ENCODE assay signal across 36 cellular contexts in the genomic region with DNA sequence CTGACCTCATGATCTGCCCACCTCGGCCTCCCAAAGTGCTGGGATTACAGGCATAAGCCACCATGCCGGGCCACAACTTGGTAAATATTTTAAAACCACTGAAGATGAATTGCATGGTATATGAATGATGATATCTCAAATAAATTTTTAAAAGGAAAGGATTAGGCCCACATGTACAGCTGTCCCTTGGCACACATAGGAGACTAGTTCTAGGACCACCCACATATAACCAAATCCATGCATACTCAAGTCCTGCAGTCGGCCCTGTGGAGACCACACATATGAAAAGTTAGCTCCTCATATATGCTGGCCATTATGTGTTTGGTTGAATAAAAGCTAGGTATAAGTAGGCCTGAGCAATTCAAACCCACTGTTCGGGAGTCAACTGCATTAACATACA. TPM values are rescaled to one million over a fixed set of nuclear protein-coding genes. Genes with fewer than 3 reads are reported as not detected.
"Had no signal": no experiment of that assay in that cellular context is flagged by ENCODE, and none has a peak within 500 bp of the region (broad histone marks: within the 10 kb centered on the region; RNA-seq: fewer than 3 reads in every experiment).

No MANE protein-coding gene starts in this region.

- H3K27me3 ChIP-seq: adrenal gland, body of pancreas, brain microvascular endothelial cell, breast epithelium had no signal

- FAIRE-seq: astrocyte, TTC549 had no signal

- H3K4me3 ChIP-seq: adrenal gland, body of pancreas, breast epithelium had no signal

- H3K4me1 Mint-ChIP-seq: activated T-helper 17 cell treated with anti-CD3 and anti-CD28 coated beads, Interleukin-2, amount 50 U/mL, for 72 hours had no signal

- H3K27ac Mint-ChIP-seq: activated B cell treated with CpG ODN at 0.5 μM for 24 hours; activated CD4-positive, alpha-beta memory T cell treated with anti-CD3 and anti-CD28 coated beads for 36 hours; activated CD4-positive, alpha-beta T cell treated with anti-CD3 and anti-CD28 coated beads, Interleukin-2, amount 10 ng/mL, durations not matched to agents 24 days and 14 days; activated naive CD4-positive, alpha-beta T cell treated with anti-CD3 and anti-CD28 coated beads for 36 hours; activated naive CD8-positive, alpha-beta T cell treated with anti-CD3 and anti-CD28 coated beads for 36 hours; activated T-cell treated with anti-CD3 and anti-CD28 coated beads, Interleukin-2, amount 50 U/mL, for 72 hours; activated T-helper 1 cell treated with anti-CD3 and anti-CD28 coated beads, Interleukin-12 subunit alpha, Interleukin-12 subunit beta, Interleukin-2, Interleukin-4 antibody, amounts not matched to agents 30 ng/mL and 10 ng/mL and 1 ng/mL, durations not matched to agents 14 hours and 24 hours and 36 hours; activated T-helper 17 cell treated with anti-CD3 and anti-CD28 coated beads, Interleukin-2, amount 50 U/mL, for 72 hours; T-helper 1 cell treated with Interleukin-12 subunit alpha and Interleukin-12 subunit beta and Interleukin-4 antibody, amounts not matched to agents 30 μg/mL and 1 μg/mL, for 36 hours; T-helper 2 cell treated with Interferon-gamma antibody and Interleukin-4, amounts not matched to agents 5 μg/mL and 100 μg/mL, for 36 hours had no signal

- H3K4me3 Mint-ChIP-seq: activated B cell treated with CpG ODN at 0.5 μM for 24 hours; activated CD4-positive, alpha-beta memory T cell treated with anti-CD3 and anti-CD28 coated beads for 36 hours; activated CD4-positive, alpha-beta T cell treated with anti-CD3 and anti-CD28 coated beads, Interleukin-2, amount 10 ng/mL, durations not matched to agents 24 days and 14 days; activated CD8-positive, alpha-beta T cell treated with anti-CD3 and anti-CD28 coated beads for 36 hours; activated naive CD4-positive, alpha-beta T cell treated with anti-CD3 and anti-CD28 coated beads for 36 hours; activated naive CD8-positive, alpha-beta T cell treated with anti-CD3 and anti-CD28 coated beads for 36 hours; activated T-cell treated with anti-CD3 and anti-CD28 coated beads, Interleukin-2, amount 50 U/mL, for 4 hours; activated T-cell treated with anti-CD3 and anti-CD28 coated beads, Interleukin-2, amount 50 U/mL, for 72 hours; activated T-helper 1 cell treated with anti-CD3 and anti-CD28 coated beads, Interleukin-12 subunit alpha, Interleukin-12 subunit beta, Interleukin-2, Interleukin-4 antibody, amounts not matched to agents 30 ng/mL and 10 ng/mL and 1 ng/mL, durations not matched to agents 14 hours and 24 hours and 36 hours; activated T-helper 17 cell treated with anti-CD3 and anti-CD28 coated beads, Interleukin-2, amount 50 U/mL, for 72 hours; T-helper 1 cell treated with Interleukin-12 subunit alpha and Interleukin-12 subunit beta and Interleukin-4 antibody, amounts not matched to agents 30 μg/mL and 1 μg/mL, for 36 hours; T-helper 2 cell treated with Interferon-gamma antibody and Interleukin-4, amounts not matched to agents 5 μg/mL and 100 μg/mL, for 36 hours had no signal

- H3K9me3 Mint-ChIP-seq: activated B cell treated with CpG ODN at 0.5 μM for 24 hours; activated CD4-positive, alpha-beta memory T cell treated with anti-CD3 and anti-CD28 coated beads for 36 hours; activated CD4-positive, alpha-beta T cell treated with anti-CD3 and anti-CD28 coated beads, Interleukin-2, amount 10 ng/mL, durations not matched to agents 24 days and 14 days; activated CD8-positive, alpha-beta T cell treated with anti-CD3 and anti-CD28 coated beads for 36 hours; activated naive CD4-positive, alpha-beta T cell treated with anti-CD3 and anti-CD28 coated beads for 36 hours; activated naive CD4-positive, alpha-beta T cell treated with anti-CD3 and anti-CD28 coated beads, Interleukin-2, amount 50 U/mL, for 72 hours; activated naive CD8-positive, alpha-beta T cell treated with anti-CD3 and anti-CD28 coated beads for 36 hours; activated T-cell treated with anti-CD3 and anti-CD28 coated beads, Interleukin-2, amount 50 U/mL, for 4 hours; activated T-cell treated with anti-CD3 and anti-CD28 coated beads, Interleukin-2, amount 50 U/mL, for 72 hours; activated T-helper 1 cell treated with anti-CD3 and anti-CD28 coated beads, Interleukin-12 subunit alpha, Interleukin-12 subunit beta, Interleukin-2, Interleukin-4 antibody, amounts not matched to agents 30 ng/mL and 10 ng/mL and 1 ng/mL, durations not matched to agents 14 hours and 24 hours and 36 hours; activated T-helper 17 cell treated with anti-CD3 and anti-CD28 coated beads, Interleukin-2, amount 50 U/mL, for 72 hours; T-helper 1 cell treated with Interleukin-12 subunit alpha and Interleukin-12 subunit beta and Interleukin-4 antibody, amounts not matched to agents 30 μg/mL and 1 μg/mL, for 36 hours; T-helper 2 cell treated with Interferon-gamma antibody and Interleukin-4, amounts not matched to agents 5 μg/mL and 100 μg/mL, for 36 hours had no signal

- H3K36me3 Mint-ChIP-seq: activated naive CD4-positive, alpha-beta T cell treated with anti-CD3 and anti-CD28 coated beads, Interleukin-2, amount 50 U/mL, for 72 hours had no signal

- H3K9me3 ChIP-seq: adrenal gland, body of pancreas, breast epithelium had no signal

- H3K27ac ChIP-seq: adrenal gland, body of pancreas, brain microvascular endothelial cell, breast epithelium had no signal

- DNase-seq: activated B cell treated with CpG ODN at 0.5 μM for 24 hours; activated CD4-positive, alpha-beta memory T cell treated with anti-CD3 and anti-CD28 coated beads for 36 hours; activated CD4-positive, alpha-beta T cell treated with anti-CD3 and anti-CD28 coated beads for 4 hours; activated CD4-positive, alpha-beta T cell treated with anti-CD3 and anti-CD28 coated beads, Interleukin-2, amount 10 ng/mL, durations not matched to agents 24 days and 14 days; activated CD4-positive, alpha-beta T cell treated with anti-CD3 and anti-CD28 coated beads, Interleukin-2, amount 50 U/mL, for 1 hour; activated CD4-positive, alpha-beta T cell treated with anti-CD3 and anti-CD28 coated beads, Interleukin-2, amount 50 U/mL, for 4 hours; activated CD4-positive, CD25-positive, alpha-beta regulatory T cell treated with anti-CD3 and anti-CD28 coated beads, Interleukin-2, amount 50 U/mL, for 72 hours; activated CD8-positive, alpha-beta memory T cell treated with anti-CD3 and anti-CD28 coated beads, Interleukin-2, amount 50 U/mL, for 4 hours; activated CD8-positive, alpha-beta T cell treated with anti-CD3 and anti-CD28 coated beads for 36 hours; activated effector memory CD4-positive, alpha-beta T cell treated with anti-CD3 and anti-CD28 coated beads, Interleukin-2, amount 50 U/mL, for 16 hours; activated gamma-delta T cell treated with Interleukin-2 at 50 U/mL for 16 hours; activated naive CD4-positive, alpha-beta T cell; activated naive CD4-positive, alpha-beta T cell treated with anti-CD3 and anti-CD28 coated beads for 36 hours; activated naive CD4-positive, alpha-beta T cell treated with anti-CD3 and anti-CD28 coated beads, Interleukin-2, amount 50 U/mL, for 16 hours; activated naive CD8-positive, alpha-beta T cell treated with anti-CD3 and anti-CD28 coated beads for 36 hours; activated T-cell treated with anti-CD3 and anti-CD28 coated beads for 4 hours; activated T-cell treated with anti-CD3 and anti-CD28 coated beads, Interleukin-2, amount 50 U/mL, for 1 hour; activated T-cell treated with anti-CD3 and anti-CD28 coated beads, Interleukin-2, amount 50 U/mL, for 4 hours; activated T-cell treated with anti-CD3 and anti-CD28 coated beads, Interleukin-2, amount 50 U/mL, for 72 hours; adrenal gland; amniotic stem cell; aorta; body of pancreas; brain microvascular endothelial cell; central memory CD4-positive, alpha-beta T cell; T-helper 1 cell; T-helper 2 cell; T-helper 9 cell had no signal

- ATAC-seq: activated CD8-positive, alpha-beta T cell treated with anti-CD3 and anti-CD28 coated beads for 36 hours; activated naive CD4-positive, alpha-beta T cell treated with anti-CD3 and anti-CD28 coated beads, Interleukin-2, amount 50 U/mL, for 72 hours; activated T-cell treated with anti-CD3 and anti-CD28 coated beads, Interleukin-2, amount 50 U/mL, for 4 hours; activated T-cell treated with anti-CD3 and anti-CD28 coated beads, Interleukin-2, amount 50 U/mL, for 72 hours; activated T-helper 17 cell treated with anti-CD3 and anti-CD28 coated beads, Interleukin-2, amount 50 U/mL, for 72 hours; body of pancreas had no signal

- H3K4me1 ChIP-seq: breast epithelium had no signal

- H3K27me3 Mint-ChIP-seq: activated B cell treated with CpG ODN at 0.5 μM for 24 hours; activated CD4-positive, alpha-beta memory T cell treated with anti-CD3 and anti-CD28 coated beads for 36 hours; activated CD4-positive, alpha-beta T cell treated with anti-CD3 and anti-CD28 coated beads, Interleukin-2, amount 10 ng/mL, durations not matched to agents 24 days and 14 days; activated CD8-positive, alpha-beta T cell treated with anti-CD3 and anti-CD28 coated beads for 36 hours; activated naive CD8-positive, alpha-beta T cell treated with anti-CD3 and anti-CD28 coated beads for 36 hours; activated T-helper 17 cell treated with anti-CD3 and anti-CD28 coated beads, Interleukin-2, amount 50 U/mL, for 72 hours had no signal

RNA-seq across cellular contexts. Expression of a gene that starts 36.8 kb away (rescaled TPM):
- total RNA-seq: activated CD8-positive, alpha-beta T cell treated with anti-CD3 and anti-CD28 coated beads for 36 hours; activated naive CD4-positive, alpha-beta T cell treated with anti-CD3 and anti-CD28 coated beads for 36 hours; activated naive CD8-positive, alpha-beta T cell treated with anti-CD3 and anti-CD28 coated beads for 36 hours; activated T-helper 1 cell treated with anti-CD3 and anti-CD28 coated beads, Interleukin-12 subunit alpha, Interleukin-12 subunit beta, Interleukin-2, Interleukin-4 antibody, amounts not matched to agents 30 ng/mL and 10 ng/mL and 1 ng/mL, durations not matched to agents 14 hours and 24 hours and 36 hours had no signal
